10 cellular contexts compared by ENCODE assay signal in the genomic region with DNA sequence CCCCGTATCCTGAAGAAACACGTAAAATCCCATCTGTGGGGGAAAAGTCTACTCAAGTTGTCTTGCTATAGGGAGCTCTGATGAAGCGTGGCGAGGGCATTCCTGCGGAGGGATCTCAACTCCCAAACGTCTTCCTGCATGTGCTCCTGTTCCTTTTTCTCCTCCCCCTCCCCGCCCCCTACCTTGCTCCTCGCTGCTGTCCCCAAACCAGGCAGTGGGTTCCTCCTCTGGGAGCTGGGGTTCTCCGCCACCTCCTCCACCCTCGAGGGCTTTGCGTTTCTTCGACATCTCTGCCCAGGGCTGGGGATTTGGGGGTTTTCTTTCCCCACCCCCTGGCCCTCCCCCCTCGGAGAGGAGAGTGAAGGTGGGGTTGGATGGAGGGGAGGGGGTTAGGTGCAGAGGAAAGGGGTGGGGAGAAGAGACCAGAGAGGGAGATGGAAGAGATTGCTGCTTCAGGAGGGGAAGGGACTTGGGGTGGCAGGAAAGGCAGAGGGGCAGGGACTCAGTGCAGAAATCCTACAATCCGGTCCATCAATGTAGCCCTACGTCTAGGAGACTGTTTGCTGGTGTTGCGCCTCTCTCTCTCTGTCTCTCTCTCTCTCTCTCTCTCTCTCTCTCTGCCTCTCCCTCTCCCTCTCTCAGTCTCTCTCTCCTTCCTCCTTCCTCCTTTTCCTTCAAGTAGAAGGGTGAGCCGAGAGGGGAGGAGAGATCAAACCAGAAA.
DNase-seq lines count a peak whose midpoint lies in the region; ATAC-seq, FAIRE-seq and TF ChIP-seq lines count a peak whose summit lies in the region.
"Had no signal": no experiment of that assay in that cellular context is flagged by ENCODE, and none has a peak within 500 bp of the region (broad histone marks: within the 10 kb centered on the region; RNA-seq: fewer than 3 reads in every experiment).

No MANE protein-coding gene starts in this region.

- ATAC-seq in A549, result peak; percentile 16 to 27; a peak in 5 of 6 replicates
- ATAC-seq: gastroesophageal sphincter had no signal

- H3K4me1 Mint-ChIP-seq in mesothelial cell of epicardium, result peaks cover 25% of the 10 kb centered on the region

- CTCF ChIA-PET in A549 (lab: Yijun Ruan, JAX), result interaction anchor here (1.1 to 3.9 kb wide), 6 partner anchors 13 to 134 kb away, joined by 3 to 23 read pairs (median 4); no protein-coding TSS in a partner anchor

- no peaks in the 10 kb centered on the region for H3K9me3 Mint-ChIP-seq in mesothelial cell of epicardium

- no peaks in the 10 kb centered on the region for H3K36me3 Mint-ChIP-seq in mesothelial cell of epicardium

- H3K4me2 ChIP-seq in A549, result peak overlapping the region; percentile 90

- H3K36me3 ChIP-seq in HUES48 (ENCODE audit: control insufficient read depth, insufficient read depth, low read length), result no peaks in the 10 kb centered on the region
- no peaks in the 10 kb centered on the region for H3K36me3 ChIP-seq in ascending aorta
- H3K36me3 ChIP-seq: gastroesophageal sphincter had no signal

- TF ChIP-seq RAD21 in A549 (conservative IDR thresholded peaks at IDR 0.05 in 1 of 2, IDR thresholded peaks at IDR 0.05 in 1 of 2), result no peak

- H3K27me3 ChIP-seq in HUES48 (ENCODE audit: control insufficient read depth, insufficient read depth, low read length), result peaks cover 92% of the 10 kb centered on the region
- H3K27me3 ChIP-seq in ascending aorta, result no peaks in the 10 kb centered on the region

- no peak for TF ChIP-seq EP300 in A549 (IDR thresholded peaks at IDR 0.05)

- H3K9ac ChIP-seq in HUES48 (ENCODE audit: low read depth, low read length), result no peak overlapping the region

- no peak for TF ChIP-seq CTCF in A549 (IDR thresholded peaks at IDR 0.05)
- TF ChIP-seq CTCF in coronary artery (IDR thresholded peaks at IDR 0.05), result no peak
- TF ChIP-seq CTCF in mesothelial cell of epicardium (IDR thresholded peaks at IDR 0.05; ENCODE audit: unreplicated experiment), result no peak
- no peak for TF ChIP-seq CTCF in ascending aorta (IDR thresholded peaks at IDR 0.05)

- in situ Hi-C loops in G401 (cut with HindIII; ENCODE audit: low sequenced_read_pairs), result no loop called here

- no peak; the same call in 1 of the 2 replicates for TF ChIP-seq POLR2A in A549 (IDR thresholded peaks at IDR 0.05; ENCODE audit: low read length)

- no peak for FAIRE-seq in A549 (lab: Jason Lieb, UNC)

- no peak overlapping the region for H3K27ac Mint-ChIP-seq in mesothelial cell of epicardium

- DNase-seq in A549 (ENCODE audit: low read depth in 1 of 2, low spot score in 1 of 2) (peak in 1 of 2 experiments; percentile 80), coronary artery (ENCODE audit: low spot score) (no peak), mesothelial cell of epicardium (ENCODE audit: low spot score in 2 of 2, unreplicated experiment in 2 of 2) (no peak), NCI-H1092 treated with DMSO at 0.1 percent for 48 hours (lab: John Stamatoyannopoulos, UW) (no peak), middle frontal gyrus (ENCODE audit: extremely low spot score, low spot score) (no peak), G401 (ENCODE audit: low spot score) (no peak), ascending aorta (ENCODE audit: low spot score in 2 of 2) (no peak)
- DNase-seq: activated CD8-positive, alpha-beta memory T cell treated with anti-CD3 and anti-CD28 coated beads, Interleukin-2, amount 50 U/mL, for 48 hours had no signal

- H3K4me3 Mint-ChIP-seq in mesothelial cell of epicardium, result peak overlapping the region; percentile 58

- H3K4me3 ChIP-seq in A549 (peak overlapping the region; percentile 89), HUES48 (ENCODE audit: low read depth, low read length) (peak overlapping the region; percentile 60), coronary artery (peak overlapping the region; percentile 78), ascending aorta (peak overlapping the region in 1 of 2 donors; percentile 47)

- H3K9me3 ChIP-seq in A549 (peaks cover 22% of the 10 kb centered on the region), HUES48 (ENCODE audit: control insufficient read depth, insufficient read depth, low read length) (no peaks in the 10 kb centered on the region), ascending aorta (no peaks in the 10 kb centered on the region)
- H3K9me3 ChIP-seq: gastroesophageal sphincter had no signal

- intact Hi-C loops in ascending aorta (cut with DNase I), result no loop called here

- peaks cover 24% of the 10 kb centered on the region for H3K4me1 ChIP-seq in A549
- peaks cover 15% of the 10 kb centered on the region for H3K4me1 ChIP-seq in HUES48 (ENCODE audit: control insufficient read depth, insufficient read depth, low read length)
- H3K4me1 ChIP-seq in ascending aorta, result peaks cover 0 to 5% of the 10 kb centered on the region in 2 donors

- H3K27ac ChIP-seq in A549 (peak overlapping the region; percentile 95 to 97), HUES48 (ENCODE audit: low read depth, low read length) (no peak overlapping the region), coronary artery (no peak overlapping the region), ascending aorta (no peak overlapping the region)

- WGBS in A549 (ENCODE audit: missing lambda C conversion rate), result under 1% methylated on average over 11 of the region's 17 CpGs

- H3K27me3 Mint-ChIP-seq in mesothelial cell of epicardium (ENCODE audit: low read depth), result peaks cover 97% of the 10 kb centered on the region

- POLR2A ChIA-PET in A549 (lab: Yijun Ruan, JAX), result interaction anchor here (8.0 kb wide), 1 partner anchor 21 kb away, joined by 79 read pairs; no protein-coding TSS in a partner anchor

TF ChIP-seq in A549, 52 proteins besides CTCF, POLR2A, EP300 and RAD21:
- TF ChIP-seq SMC3 (IDR thresholded peaks at IDR 0.05), result no peak
- peak in 1 of 2 experiments; percentile 14; a peak in 1 of 5 replicates for TF ChIP-seq JUN (IDR thresholded peaks at IDR 0.05)
- no peak for TF ChIP-seq RNF2 (IDR thresholded peaks at IDR 0.05; ENCODE audit: borderline replicate concordance, low read depth)
- TF ChIP-seq, protein P1, sequence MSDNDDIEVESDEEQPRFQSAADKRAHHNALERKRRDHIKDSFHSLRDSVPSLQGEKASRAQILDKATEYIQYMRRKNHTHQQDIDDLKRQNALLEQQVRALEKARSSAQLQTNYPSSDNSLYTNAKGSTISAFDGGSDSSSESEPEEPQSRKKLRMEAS (IDR thresholded peaks at IDR 0.05), result peak; percentile 67; the same call in 1 of the 2 replicates
- TF ChIP-seq, protein P2, sequence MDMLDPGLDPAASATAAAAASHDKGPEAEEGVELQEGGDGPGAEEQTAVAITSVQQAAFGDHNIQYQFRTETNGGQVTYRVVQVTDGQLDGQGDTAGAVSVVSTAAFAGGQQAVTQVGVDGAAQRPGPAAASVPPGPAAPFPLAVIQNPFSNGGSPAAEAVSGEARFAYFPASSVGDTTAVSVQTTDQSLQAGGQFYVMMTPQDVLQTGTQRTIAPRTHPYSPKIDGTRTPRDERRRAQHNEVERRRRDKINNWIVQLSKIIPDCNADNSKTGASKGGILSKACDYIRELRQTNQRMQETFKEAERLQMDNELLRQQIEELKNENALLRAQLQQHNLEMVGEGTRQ (IDR thresholded peaks at IDR 0.05), result no peak
- peak; percentile 1; the same call in 1 of the 2 replicates for TF ChIP-seq GATA3 (IDR thresholded peaks at IDR 0.05; ENCODE audit: borderline replicate concordance)
- peak; percentile 76; the same call in 1 of the 2 replicates for TF ChIP-seq HOXA7 (CRISPR knock-in tag; IDR thresholded peaks at IDR 0.05)
- TF ChIP-seq PBX3 (IDR thresholded peaks at IDR 0.05), result no peak
- TF ChIP-seq CBX2 (IDR thresholded peaks at IDR 0.05; ENCODE audit: borderline replicate concordance, low read depth), result no peak

Comparison
In these comparisons a context has a peak if more than half of its experiments do, and no peak if none do; other contexts are left out.
1. H3K27ac ChIP-seq: peak in A549 (2 of 2); none in HUES48 (single experiment), coronary artery (0 of 2) and ascending aorta (0 of 2).